In the genomic region with DNA sequence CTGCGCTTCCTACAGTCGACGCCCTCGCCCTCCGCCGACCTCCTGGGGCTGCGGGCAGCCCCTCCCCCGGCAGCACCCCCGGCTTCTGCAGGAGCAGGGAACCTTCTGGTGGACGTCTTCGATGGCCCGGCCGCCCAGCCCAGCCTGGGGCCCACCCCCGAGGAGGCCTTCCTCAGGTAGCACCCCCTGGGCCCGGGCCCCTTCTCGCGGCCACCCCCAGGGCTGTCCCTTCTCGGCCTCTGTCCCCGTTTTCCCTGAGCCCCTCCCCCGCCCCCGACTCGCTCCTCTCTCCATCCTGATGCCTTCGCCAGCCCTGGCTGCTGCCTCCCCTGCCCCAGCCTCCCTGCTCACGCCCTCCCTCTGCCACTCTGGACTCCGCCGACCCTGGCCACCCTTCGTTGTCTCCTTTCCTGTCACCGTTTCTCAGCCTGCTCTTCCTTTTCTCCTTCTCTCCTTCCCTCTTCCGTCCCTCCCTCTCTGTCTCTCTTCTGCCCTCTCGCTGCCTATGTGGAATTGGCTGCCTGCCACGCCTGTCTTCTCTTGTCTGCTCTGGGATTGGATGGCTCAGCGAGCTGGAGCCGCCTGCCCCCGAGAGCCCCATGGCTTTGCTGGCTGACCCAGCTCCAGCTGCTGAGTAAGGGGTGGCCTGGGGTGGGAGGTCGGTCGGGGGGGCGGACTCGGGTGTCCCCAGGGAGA, we compare ENCODE assay signal across 8 cellular contexts. TPM values are rescaled to one million over a fixed set of nuclear protein-coding genes. Genes with fewer than 3 reads are reported as not detected.
DNase-seq lines count a peak whose midpoint lies in the region; ATAC-seq, FAIRE-seq and TF ChIP-seq lines count a peak whose summit lies in the region.

No MANE protein-coding gene starts in this region.

- no peaks in the 10 kb centered on the region for H3F3A ChIP-seq in MM.1S (ENCODE audit: insufficient read depth, low read length)

- H3K9ac ChIP-seq in MM.1S (ENCODE audit: low read length), result no peak overlapping the region

- H3K4me1 ChIP-seq in HEK293 (ENCODE audit: control insufficient read depth, insufficient read depth, low read length), result no peaks in the 10 kb centered on the region
- H3K4me1 ChIP-seq in MM.1S (ENCODE audit: low read length), result no peaks in the 10 kb centered on the region

- H3K36me3 ChIP-seq in HEK293 (ENCODE audit: control insufficient read depth in 2 of 2, insufficient read depth in 1 of 2, low read length in 2 of 2) (peaks cover 21 to 68% of the 10 kb centered on the region in 2 experiments; a peak in 2 of 3 replicates), MM.1S (replicated peaks; ENCODE audit: insufficient read depth, low read length) (no peaks in the 10 kb centered on the region)

- H3K9me2 ChIP-seq in MM.1S (replicated peaks; ENCODE audit: insufficient read depth, low read length), result no peaks in the 10 kb centered on the region

- no peaks in the 10 kb centered on the region for H4K20me1 ChIP-seq in MM.1S (ENCODE audit: insufficient read depth, low read length)

- ATAC-seq in SK-N-SH treated with all-trans-retinoic acid at 6 μM for 48 hours, result peak; percentile 97

- no peaks in the 10 kb centered on the region for H3K9me3 ChIP-seq in HEK293 (ENCODE audit: control insufficient read depth, insufficient read depth, low read depth, low read length)
- H3K9me3 ChIP-seq in MM.1S (replicated peaks; ENCODE audit: insufficient read depth, low read length), result no peaks in the 10 kb centered on the region

- TF ChIP-seq CTCF in HEK293 (tag by site-specific recombination; IDR thresholded peaks at IDR 0.05) (peak; percentile 60), MM.1S (IDR thresholded peaks at IDR 0.05; ENCODE audit: low read length) (no peak)

- H3K4me3 ChIP-seq in HEK293 (ENCODE audit: low read depth, low read length) (no peak overlapping the region), MM.1S (ENCODE audit: low read length) (no peak overlapping the region)

- no peaks in the 10 kb centered on the region for H3K27me3 ChIP-seq in MM.1S (replicated peaks; ENCODE audit: insufficient read depth, low read length)

- no peaks in the 10 kb centered on the region for H3K79me2 ChIP-seq in MM.1S (ENCODE audit: low read length)

- no peak for FAIRE-seq in frontal cortex (lab: Jason Lieb, UNC)

- no peak overlapping the region for H3K4me2 ChIP-seq in MM.1S (ENCODE audit: low read depth, low read length)

- H3K27ac ChIP-seq in HEK293 (ENCODE audit: extremely low read depth, low read depth, low read length), result no peak overlapping the region
- H3K27ac ChIP-seq in MM.1S (ENCODE audit: low read length), result no peak overlapping the region

- POLR2A ChIA-PET in HEK293 (lab: Yijun Ruan, JAX), result interaction anchor here (1.0 kb wide), 1 partner anchor 11 kb away, joined by 3 read pairs; the partner anchor contains the start of gene FUZ

- DNase-seq in frontal cortex (ENCODE audit: low spot score in 2 of 2) (peak; percentile 89 to 95), nucleus accumbens (lab: John Stamatoyannopoulos, UW) (peak; percentile 29 to 96 (median 84)), NCI-H146 (lab: John Stamatoyannopoulos, UW) (no peak), NCI-H748 treated with DMSO at 0.1 percent for 48 hours (lab: John Stamatoyannopoulos, UW) (no peak), NAMALWA (ENCODE audit: low spot score) (no peak), MM.1S (no peak)

- CTCF ChIA-PET in HEK293 (lab: Yijun Ruan, JAX), result interaction anchor here (0.7 kb wide), 1 partner anchor 70 kb away, joined by 3 read pairs; no protein-coding TSS in a partner anchor

- H2AFZ ChIP-seq in MM.1S (ENCODE audit: low read length), result no peak overlapping the region

TF ChIP-seq in HEK293, 187 proteins besides CTCF, POLR2A, EP300 and RAD21 (continues in another document):
- TF ChIP-seq ZNF223 (tag by site-specific recombination; IDR thresholded peaks at IDR 0.05) (no peak), GLI4 (tag by site-specific recombination; IDR thresholded peaks at IDR 0.05) (no peak), ZIC2 (tag by site-specific recombination; IDR thresholded peaks at IDR 0.05) (no peak), ZNF837 (tag by site-specific recombination; IDR thresholded peaks at IDR 0.05) (no peak), ZNF10 (tag by site-specific recombination; IDR thresholded peaks at IDR 0.05) (no peak), ZNF112 (tag by site-specific recombination; IDR thresholded peaks at IDR 0.05) (no peak), ZBTB21 (tag by site-specific recombination; IDR thresholded peaks at IDR 0.05) (no peak), ZNF777 (tag by site-specific recombination; IDR thresholded peaks at IDR 0.05; ENCODE audit: borderline replicate concordance) (no peak), ZNF776 (tag by site-specific recombination; IDR thresholded peaks at IDR 0.05; ENCODE audit: borderline replicate concordance) (no peak), ZNF114 (tag by site-specific recombination; IDR thresholded peaks at IDR 0.05) (no peak), ZNF692 (tag by site-specific recombination; IDR thresholded peaks at IDR 0.05) (0 out of 2 replicates have a peak, but pooled peaks have one; percentile 17), ZFP69B (tag by site-specific recombination; IDR thresholded peaks at IDR 0.05) (0 out of 2 replicates have a peak, but pooled peaks have one; percentile 14), PRDM1 (tag by site-specific recombination; IDR thresholded peaks at IDR 0.05) (peak; percentile 91), KLF1 (tag by site-specific recombination; IDR thresholded peaks at IDR 0.05) (0 out of 2 replicates have a peak, but pooled peaks have one; percentile 34)

TF ChIP-seq in SK-N-SH treated with all-trans-retinoic acid at 6 μM for 48 hours, 23 proteins besides CTCF, POLR2A, EP300 and RAD21:
- TF ChIP-seq TSHZ2 (CRISPR knock-in tag; IDR thresholded peaks at IDR 0.05), result no peak
- TF ChIP-seq ZNF565 (CRISPR knock-in tag; conservative IDR thresholded peaks at IDR 0.05; ENCODE audit: low read depth), result no peak
- TF ChIP-seq ZNF70 (CRISPR knock-in tag; IDR thresholded peaks at IDR 0.05), result no peak
- TF ChIP-seq OSR1 (CRISPR knock-in tag; IDR thresholded peaks at IDR 0.05), result no peak
- TF ChIP-seq ARNTL (CRISPR knock-in tag; IDR thresholded peaks at IDR 0.05; ENCODE audit: borderline replicate concordance, low read depth), result no peak
- no peak for TF ChIP-seq CREB5 (CRISPR knock-in tag; IDR thresholded peaks at IDR 0.05; ENCODE audit: low read depth)

RNA-seq across cellular contexts. Expression of gene FUZ, which starts 11.0 kb away (rescaled TPM):
- 17.5 TPM for total RNA-seq in frontal cortex

RNA-seq across cellular contexts. Expression of gene MED25, which starts 16.0 kb away (rescaled TPM):
- total RNA-seq in frontal cortex, result 14.3 TPM

RNA-seq across cellular contexts. Expression of gene AP2A1, which starts 35.3 kb away (rescaled TPM):
- total RNA-seq in frontal cortex, result 50.5 TPM

RNA-seq across cellular contexts. Expression of gene TSKS, which starts 39.0 kb away (rescaled TPM):
- total RNA-seq in frontal cortex, result not detected

RNA-seq across cellular contexts. Expression of gene PTOV1, which starts 48.8 kb away (rescaled TPM):
- total RNA-seq in frontal cortex, result 109 TPM

Comparison
In these comparisons a context has a peak if more than half of its experiments do, and no peak if none do; other contexts are left out.
1. DNase-seq: peak in frontal cortex (2 of 2) and nucleus accumbens (56 of 56); none in NCI-H146 (single experiment), NCI-H748 treated with DMSO at 0.1 percent for 48 hours (single experiment), NAMALWA (single experiment) and MM.1S (single experiment).
2. Of the 2 proteins assayed by ChIP-seq in both HEK293 and SK-N-SH treated with all-trans-retinoic acid at 6 μM for 48 hours: peak only in HEK293: PATZ1; only in SK-N-SH treated with all-trans-retinoic acid at 6 μM for 48 hours: none; in both: none; in neither: 1.